In the genomic region with DNA sequence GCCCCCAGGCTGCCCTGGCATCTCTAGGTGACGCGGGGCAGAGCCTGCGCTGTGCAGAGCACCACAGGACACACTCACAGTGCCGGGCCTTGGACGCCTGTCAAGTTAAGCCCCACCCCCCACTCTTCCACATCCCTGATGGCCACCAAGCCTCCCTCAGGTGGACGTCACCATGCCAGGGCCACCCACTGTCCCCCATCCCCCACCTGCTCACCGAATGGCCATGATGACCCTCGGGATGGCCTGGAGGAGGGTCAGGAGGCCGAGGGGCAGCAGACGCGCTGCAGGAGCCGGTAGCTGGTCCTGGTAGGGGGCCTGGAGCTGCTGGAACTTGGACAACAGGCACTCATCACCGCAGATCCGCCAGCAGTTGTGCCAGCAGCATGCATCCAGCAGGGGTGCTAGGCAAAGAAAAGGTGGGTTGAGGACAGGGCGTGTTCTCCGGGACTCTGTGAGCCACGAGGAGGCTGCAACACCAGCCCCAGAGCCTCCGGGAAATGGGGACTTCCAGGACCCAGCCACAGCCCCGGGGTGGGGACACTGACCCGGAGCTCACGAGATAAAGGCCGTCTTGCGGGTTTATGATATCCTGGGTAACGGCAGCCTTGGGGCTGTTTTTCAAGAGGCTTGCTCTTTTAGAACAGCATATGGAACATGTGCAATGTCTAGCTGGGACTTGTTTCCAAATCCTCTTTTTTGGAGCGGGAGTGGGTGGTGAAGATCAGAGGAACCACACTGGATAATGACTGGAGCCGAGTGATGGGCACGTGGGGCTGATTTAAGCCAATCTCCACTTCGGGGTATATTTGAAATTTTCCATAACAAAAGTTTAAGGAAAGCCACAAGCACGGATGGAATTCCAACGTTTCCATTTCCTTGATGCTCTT, we compare ENCODE assay signal across 10 cellular contexts. TPM values are rescaled to one million over a fixed set of nuclear protein-coding genes. Genes with fewer than 3 reads are reported as not detected.
DNase-seq lines count a peak whose midpoint lies in the region; ATAC-seq and TF ChIP-seq lines count a peak whose summit lies in the region.
"Had no signal": no experiment of that assay in that cellular context is flagged by ENCODE, and none has a peak within 500 bp of the region (broad histone marks: within the 10 kb centered on the region; RNA-seq: fewer than 3 reads in every experiment).

No MANE protein-coding gene starts in this region.

- no CpG with 5 or more reads among the region's 30 CpGs for WGBS in trophoblast cell (ENCODE audit: extremely low coverage, insufficient coverage, insufficient read length)
- WGBS in prostate gland = 57% methylated on average over 30 of the region's 30 CpGs

- no peak overlapping the region for H2BK120ac ChIP-seq in trophoblast cell (ENCODE audit: insufficient read depth, low read length, poor library complexity)

- no peak overlapping the region for H2BK12ac ChIP-seq in trophoblast cell (ENCODE audit: low read length)

- H3K27me3 ChIP-seq in trophoblast cell (ENCODE audit: insufficient read depth, low read length) (no peaks in the 10 kb centered on the region), prostate gland (replicated peaks; ENCODE audit: insufficient read depth) (no peaks in the 10 kb centered on the region)

- peak; percentile 46 for TF ChIP-seq CTCF in epithelial cell of esophagus (IDR thresholded peaks at IDR 0.05; ENCODE audit: insufficient read depth, low read depth, low read length, missing control alignments)
- no peak for TF ChIP-seq CTCF in prostate gland (IDR thresholded peaks at IDR 0.05)

- H3K23ac ChIP-seq in trophoblast cell (ENCODE audit: low read length) = no peak overlapping the region

- no peak overlapping the region for H3K4me3 ChIP-seq in epithelial cell of esophagus (ENCODE audit: low read length)
- no peak overlapping the region for H3K4me3 ChIP-seq in trophoblast cell (ENCODE audit: low read depth, low read length)
- no peak overlapping the region for H3K4me3 ChIP-seq in prostate gland
- H3K4me3 ChIP-seq: GM12878 had no signal

- H4K8ac ChIP-seq in trophoblast cell (ENCODE audit: low read depth, low read length) = no peak overlapping the region

- no peak overlapping the region for H3K9ac ChIP-seq in trophoblast cell (ENCODE audit: low read length)

- no peak for ATAC-seq in HG03045 (IDR thresholded peaks at IDR 0.05; ENCODE audit: unreplicated experiment)
- ATAC-seq in GM21528 (IDR thresholded peaks at IDR 0.05; ENCODE audit: low FRiP score, unreplicated experiment) = no peak
- ATAC-seq: GM12878; stimulated activated effector memory CD8-positive, alpha-beta T cell treated with anti-CD3 and anti-CD28 coated beads, Interleukin-12 subunit alpha, Interleukin-12 subunit beta, amount 100 ng/mL, for 72 hours had no signal

- DNase-seq in EL (peak; percentile 79), NCI-H1092 (lab: John Stamatoyannopoulos, UW) (peak; percentile 70), epithelial cell of esophagus (ENCODE audit: low read depth) (peak; percentile 40), trophoblast cell (no peak), prostate gland (ENCODE audit: low spot score) (no peak)
- DNase-seq: NCI-H2227 treated with DMSO at 0.1 percent for 48 hours had no signal

- no peak overlapping the region for H4K91ac ChIP-seq in trophoblast cell (ENCODE audit: low read depth, low read length)

- H3K79me1 ChIP-seq in trophoblast cell (ENCODE audit: low read length) = no peaks in the 10 kb centered on the region

- H3K36me3 ChIP-seq in trophoblast cell (ENCODE audit: control insufficient read depth in 1 of 2, insufficient read depth in 2 of 2, low read length in 2 of 2) = no peaks in the 10 kb centered on the region
- H3K36me3 ChIP-seq in prostate gland = no peaks in the 10 kb centered on the region

- H3K4me1 ChIP-seq in trophoblast cell (ENCODE audit: control insufficient read depth in 1 of 2, insufficient read depth in 2 of 2, low read length in 2 of 2) (peaks cover 0 to 7% of the 10 kb centered on the region in 2 experiments), prostate gland (replicated peaks) (no peaks in the 10 kb centered on the region)

- intact Hi-C loops in prostate gland (cut with DNase I) = no loop called here

- H3K14ac ChIP-seq in trophoblast cell (ENCODE audit: low read length) = no peak overlapping the region

- no peak overlapping the region for H2AK5ac ChIP-seq in trophoblast cell (ENCODE audit: low read length)

- H2AFZ ChIP-seq in trophoblast cell (ENCODE audit: insufficient read depth, low read length, poor library complexity) = no peak overlapping the region

- H4K12ac ChIP-seq in trophoblast cell (ENCODE audit: low read depth, low read length) = no peak overlapping the region

- H3K27ac ChIP-seq in trophoblast cell (ENCODE audit: low read depth, low read length) (no peak overlapping the region), prostate gland (no peak overlapping the region)

- H3K4ac ChIP-seq in trophoblast cell (ENCODE audit: low read depth, low read length) = no peak overlapping the region

- peak overlapping the region; percentile 27 for H3K18ac ChIP-seq in trophoblast cell (ENCODE audit: low read length)

- no peak for TF ChIP-seq POLR2A in prostate gland (IDR thresholded peaks at IDR 0.05)

- H3K79me2 ChIP-seq in trophoblast cell (ENCODE audit: control insufficient read depth, insufficient read depth, low read length, poor library complexity) = no peaks in the 10 kb centered on the region

- H3K9me3 ChIP-seq in trophoblast cell (ENCODE audit: insufficient read depth, low read depth, low read length) (peaks cover 2% of the 10 kb centered on the region), prostate gland (no peaks in the 10 kb centered on the region)

- no peak overlapping the region for H3K4me2 ChIP-seq in trophoblast cell (ENCODE audit: low read length)

- no peak overlapping the region for H2BK5ac ChIP-seq in trophoblast cell (ENCODE audit: low read depth, low read length, poor library complexity)

RNA-seq across cellular contexts. Expression of a gene that starts 11.4 kb away (rescaled TPM):
- polyA plus RNA-seq in trophoblast cell (2013) = 4.3 and 4.4 TPM in 2 replicates
- total RNA-seq in prostate gland = 1 to 10 TPM in 1 of 2 donors, under 1 TPM in 1; 0.91 to 8.0 TPM

Comparison
In these comparisons a context has a peak if more than half of its experiments do, and no peak if none do; other contexts are left out.
1. DNase-seq: peak in EL (single experiment), NCI-H1092 (single experiment) and epithelial cell of esophagus (single experiment); none in trophoblast cell (0 of 2) and prostate gland (single experiment).